ENCODE assay signal across 15 cellular contexts in the genomic region with DNA sequence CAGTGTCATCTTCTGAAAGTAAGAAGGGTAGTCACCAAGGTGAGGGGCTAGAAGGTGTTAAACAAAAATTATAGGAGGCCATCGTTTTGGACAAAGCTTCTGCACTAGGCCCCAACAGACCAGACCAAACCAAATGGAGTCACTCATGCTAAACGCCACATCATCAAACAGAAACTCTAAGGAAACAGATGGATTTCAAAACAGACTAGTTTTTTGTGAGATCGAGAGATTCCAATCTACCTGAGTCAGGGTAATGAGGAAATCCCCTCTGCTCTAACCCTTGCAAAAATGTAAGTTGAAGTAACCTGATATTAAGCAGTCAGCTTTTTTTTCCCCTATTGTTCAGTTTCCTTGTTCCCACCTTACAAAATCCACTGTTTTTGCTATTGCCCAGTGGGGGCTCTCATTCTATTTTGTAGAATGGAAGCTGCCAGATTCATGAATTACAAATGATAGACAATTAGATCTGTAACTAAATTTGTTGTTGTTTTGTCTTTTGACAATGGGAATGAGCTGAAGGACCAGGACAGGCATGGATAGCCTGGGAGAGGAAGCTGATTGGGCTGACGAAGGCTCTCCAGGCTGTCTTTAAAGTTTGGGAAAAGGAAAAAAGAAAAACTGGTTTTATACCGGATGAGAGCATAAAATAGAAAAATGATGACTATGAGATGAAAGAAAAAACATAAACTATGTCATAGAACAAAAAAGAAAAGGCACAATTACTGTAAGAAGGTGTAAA.
DNase-seq lines count a peak whose midpoint lies in the region; FAIRE-seq and TF ChIP-seq lines count a peak whose summit lies in the region.
"Had no signal": no experiment of that assay in that cellular context is flagged by ENCODE, and none has a peak within 500 bp of the region (broad histone marks: within the 10 kb centered on the region; RNA-seq: fewer than 3 reads in every experiment).

No MANE protein-coding gene starts in this region.

- FAIRE-seq in HTR-8/SVneo (lab: Jason Lieb, UNC): no peak

- H3K36me3 ChIP-seq in iPS-20b (ENCODE audit: insufficient read depth, low read depth, low read length): no peaks in the 10 kb centered on the region
- H3K36me3 ChIP-seq: BE2C, SJSA1 had no signal

- H3K4me3 ChIP-seq in AG04450 (ENCODE audit: low read depth, low read length): no peak overlapping the region
- no peak overlapping the region for H3K4me3 ChIP-seq in astrocyte of the cerebellum (ENCODE audit: low read depth, low read length)
- peak overlapping the region; percentile 12; the same call in 1 of the 2 replicates for H3K4me3 ChIP-seq in iPS-20b (ENCODE audit: low read length)
- H3K4me3 ChIP-seq: SJSA1 had no signal

- no peak for TF ChIP-seq CTCF in AG04450 (IDR thresholded peaks at IDR 0.05; ENCODE audit: low read depth, low read length)
- no peak for TF ChIP-seq CTCF in astrocyte of the cerebellum (IDR thresholded peaks at IDR 0.05; ENCODE audit: low read depth, low read length, missing control alignments)

- H3K27ac ChIP-seq in AG04450 (ENCODE audit: low read depth, low read length) (peak overlapping the region; percentile 76), iPS-20b (ENCODE audit: low read length) (peak overlapping the region; percentile 12)
- H3K27ac ChIP-seq: SJSA1 had no signal

- CTCF ChIA-PET in AG04450 (lab: Charles Lee): interaction anchor here (1.3 to 1.5 kb wide), 2 partner anchors 17 to 124 kb away, joined by 3 to 5 read pairs; no protein-coding TSS in a partner anchor

- in situ Hi-C loops in astrocyte of the cerebellum (cut with HindIII; ENCODE audit: low sequenced_read_pairs): no loop called here

- DNase-seq in AG04450 (ENCODE audit: low read depth, low spot score) (peak; percentile 82), HTR-8/SVneo (ENCODE audit: insufficient read length, low spot score) (peak; percentile 1), astrocyte of the cerebellum (ENCODE audit: low read depth) (peak; percentile 77), hepatic stellate cell (ENCODE audit: low spot score) (no peak), foreskin melanocyte (no peak), AG08395 (ENCODE audit: low spot score) (no peak), NCI-H1436 treated with DMSO at 0.1 percent for 48 hours (lab: John Stamatoyannopoulos, UW) (no peak)
- DNase-seq: BE2C; Kasumi-1; NCI-H446; occipital lobe; stimulated activated CD4-positive, alpha-beta T cell treated with anti-CD3 and anti-CD28 coated beads, Interleukin-2, amount 100 ng/mL, for 24 hours; stimulated activated naive CD8-positive, alpha-beta T cell treated with anti-CD3 and anti-CD28 coated beads, Interleukin-15, amount 100 ng/mL, for 72 hours had no signal

- no peak overlapping the region for H3K9ac ChIP-seq in iPS-20b (ENCODE audit: low read depth, low read length)

- POLR2A ChIA-PET in AG04450 (lab: Yijun Ruan, JAX): no interaction called here

- peaks cover 19% of the 10 kb centered on the region; the same call in 1 of the 2 replicates for H3K4me1 ChIP-seq in iPS-20b (ENCODE audit: insufficient read depth, low read length)
- H3K4me1 ChIP-seq: BE2C, SJSA1 had no signal

- peaks cover 2% of the 10 kb centered on the region; the same call in 1 of the 2 replicates for H3K9me3 ChIP-seq in AG04450 (ENCODE audit: control insufficient read depth, insufficient read depth, low read length)
- H3K9me3 ChIP-seq in iPS-20b (ENCODE audit: insufficient read depth, low read depth, low read length): no peaks in the 10 kb centered on the region
- H3K9me3 ChIP-seq: BE2C, SJSA1 had no signal

- H3K27me3 ChIP-seq in AG04450 (ENCODE audit: control insufficient read depth, insufficient read depth, low read length) (no peaks in the 10 kb centered on the region), iPS-20b (ENCODE audit: insufficient read depth, low read length) (no peaks in the 10 kb centered on the region)
- H3K27me3 ChIP-seq: BE2C, SJSA1 had no signal

Comparison
In these comparisons a context has a peak if more than half of its experiments do, and no peak if none do; other contexts are left out.
1. DNase-seq: peak in AG04450 (single experiment), HTR-8/SVneo (single experiment) and astrocyte of the cerebellum (single experiment); none in hepatic stellate cell (single experiment), foreskin melanocyte (single experiment), AG08395 (single experiment) and NCI-H1436 treated with DMSO at 0.1 percent for 48 hours (single experiment).